Comparison of ENCODE assay signal across 8 cellular contexts in the genomic region with DNA sequence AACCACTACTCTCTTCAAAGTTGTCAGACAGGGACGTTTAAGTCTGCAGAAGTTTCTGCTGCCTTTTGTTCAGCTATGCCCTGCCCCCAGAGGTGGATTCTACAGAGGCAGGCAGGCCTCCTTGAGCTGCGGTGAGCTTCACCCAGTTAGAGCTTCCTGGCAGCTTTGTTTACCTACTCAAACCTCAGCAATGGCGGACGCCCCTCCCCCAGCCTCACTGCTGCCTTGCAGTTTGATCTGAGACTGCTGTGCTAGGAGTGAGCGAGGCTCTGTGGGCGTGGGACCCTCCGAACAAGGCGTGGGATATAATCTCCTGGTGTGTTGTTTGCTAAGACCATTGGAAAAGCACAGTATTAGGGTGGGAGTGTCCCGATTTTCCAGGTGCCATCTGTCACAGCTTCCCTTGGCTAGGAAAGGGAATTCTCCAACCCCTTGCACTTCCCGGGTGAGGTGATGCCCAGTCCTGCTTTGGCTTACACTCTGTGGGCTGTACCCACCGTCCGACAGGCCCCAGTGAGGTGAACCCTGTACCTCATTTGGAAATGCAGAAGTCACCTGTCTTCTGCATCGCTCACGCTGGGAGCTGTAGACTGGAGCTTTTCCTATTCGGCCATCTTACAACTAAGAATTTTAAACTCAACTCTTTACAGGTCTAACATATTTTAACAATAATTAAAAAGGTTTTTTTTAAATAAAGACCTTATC. TPM values are rescaled to one million over a fixed set of nuclear protein-coding genes. Genes with fewer than 3 reads are reported as not detected.
DNase-seq lines count a peak whose midpoint lies in the region; ATAC-seq, FAIRE-seq and TF ChIP-seq lines count a peak whose summit lies in the region.
"Not testable (repeated sequence)": the region's sequence is repeated elsewhere in the genome, so short reads cannot be mapped to it uniquely, and the experiment has no call there.

No MANE protein-coding gene starts in this region.

- CTCF ChIA-PET in activated CD4-positive, alpha-beta T cell treated with anti-CD3 and anti-CD28 coated beads, Interleukin-2, amount 10 ng/mL, durations not matched to agents 7 days and 5 days (lab: Charles Lee) = interaction anchor here (0.9 to 2.3 kb wide), 8 partner anchors 10 to 295 kb away, joined by 3 to 7 read pairs (median 4); a partner anchor contains a TSS

- peak; percentile 67 for DNase-seq in T follicular helper cell (ENCODE audit: low read depth)
- peak; percentile 84 for DNase-seq in activated CD4-positive, alpha-beta T cell treated with anti-CD3 and anti-CD28 coated beads, Interleukin-2, amount 10 ng/mL, durations not matched to agents 7 days and 5 days
- DNase-seq in activated T-cell treated with anti-CD3 and anti-CD28 coated beads, Interleukin-2, amount 50 U/mL, for 4 hours = peak; percentile 51
- peak; percentile 63 for DNase-seq in activated naive CD4-positive, alpha-beta T cell treated with anti-CD3 and anti-CD28 coated beads, Interleukin-2, amount 50 U/mL, for 16 hours
- peak; percentile 42 for DNase-seq in left ventricle myocardium superior
- DNase-seq in small intestine = peak; percentile 25
- DNase-seq in stimulated activated CD8-positive, alpha-beta memory T cell treated with anti-CD3 and anti-CD28 coated beads, Interleukin-12 subunit alpha, Interleukin-12 subunit beta, amount 100 ng/mL, for 1 hour (ENCODE audit: low read depth) = peak; percentile 41
- peak; percentile 49 for DNase-seq in stomach

- peaks cover 62% of the 10 kb centered on the region for H3K9me3 Mint-ChIP-seq in activated CD4-positive, alpha-beta T cell treated with anti-CD3 and anti-CD28 coated beads, Interleukin-2, amount 10 ng/mL, durations not matched to agents 7 days and 5 days
- peaks cover 46% of the 10 kb centered on the region for H3K9me3 Mint-ChIP-seq in activated T-cell treated with anti-CD3 and anti-CD28 coated beads, Interleukin-2, amount 50 U/mL, for 4 hours

- H3K27me3 ChIP-seq in small intestine (ENCODE audit: control insufficient read depth in 2 of 2, insufficient read depth in 2 of 2, low read length in 2 of 2); stomach: not testable (repeated sequence)

- not testable (repeated sequence) for TF ChIP-seq CTCF in stomach (IDR thresholded peaks at IDR 0.05)

- POLR2A ChIA-PET in activated CD4-positive, alpha-beta T cell treated with anti-CD3 and anti-CD28 coated beads, Interleukin-2, amount 10 ng/mL, durations not matched to agents 7 days and 5 days (lab: Charles Lee) = not testable (repeated sequence)

- H3K27ac ChIP-seq in small intestine (ENCODE audit: low read depth in 1 of 2, low read length in 1 of 2); stomach: not testable (repeated sequence)

- H3K4me3 ChIP-seq in small intestine (ENCODE audit: low read depth in 1 of 2, low read length in 2 of 2); stomach: not testable (repeated sequence)

- peaks cover 83% of the 10 kb centered on the region for H3K36me3 Mint-ChIP-seq in activated CD4-positive, alpha-beta T cell treated with anti-CD3 and anti-CD28 coated beads, Interleukin-2, amount 10 ng/mL, durations not matched to agents 7 days and 5 days (ENCODE audit: low read depth)
- peaks cover 47% of the 10 kb centered on the region for H3K36me3 Mint-ChIP-seq in activated T-cell treated with anti-CD3 and anti-CD28 coated beads, Interleukin-2, amount 50 U/mL, for 4 hours (ENCODE audit: insufficient read depth)

- intact Hi-C loops in left ventricle myocardium superior (cut with micrococcal nuclease); stomach (cut with DNase I; ENCODE audit: low total_unique reads): not testable (repeated sequence)

- FAIRE-seq in small intestine (lab: Jason Lieb, UNC) = not testable (repeated sequence)

- TF ChIP-seq POLR2A in stomach (IDR thresholded peaks at IDR 0.05) = not testable (repeated sequence)

- WGBS in small intestine, 3 donors = 82 to 90% (median 87%) methylated on average over 15 of the region's 15 CpGs
- 85 to 89% (median 88%) methylated on average over 14 to 15 of the region's 15 CpGs for WGBS in stomach, 5 donors

- peak overlapping the region; percentile 88 for H3K27ac Mint-ChIP-seq in activated CD4-positive, alpha-beta T cell treated with anti-CD3 and anti-CD28 coated beads, Interleukin-2, amount 10 ng/mL, durations not matched to agents 7 days and 5 days

- not testable (repeated sequence) for H3K36me3 ChIP-seq in small intestine (ENCODE audit: control insufficient read depth in 2 of 2, insufficient read depth in 2 of 2, low read length in 2 of 2); stomach

- not testable (repeated sequence) for H3K27me3 Mint-ChIP-seq in activated CD4-positive, alpha-beta T cell treated with anti-CD3 and anti-CD28 coated beads, Interleukin-2, amount 10 ng/mL, durations not matched to agents 7 days and 5 days; activated T-cell treated with anti-CD3 and anti-CD28 coated beads, Interleukin-2, amount 50 U/mL, for 4 hours (ENCODE audit: low read depth)

- not testable (repeated sequence) for ATAC-seq in activated T-cell treated with anti-CD3 and anti-CD28 coated beads, Interleukin-2, amount 50 U/mL, for 4 hours; left ventricle myocardium superior

- peak overlapping the region; percentile 43 for H3K4me3 Mint-ChIP-seq in activated CD4-positive, alpha-beta T cell treated with anti-CD3 and anti-CD28 coated beads, Interleukin-2, amount 10 ng/mL, durations not matched to agents 7 days and 5 days
- H3K4me3 Mint-ChIP-seq in activated T-cell treated with anti-CD3 and anti-CD28 coated beads, Interleukin-2, amount 50 U/mL, for 4 hours = peak overlapping the region; percentile 69

- not testable (repeated sequence) for TF ChIP-seq EP300 in stomach (IDR thresholded peaks at IDR 0.05)

- not testable (repeated sequence) for H3K4me1 ChIP-seq in small intestine (ENCODE audit: control insufficient read depth in 2 of 2, insufficient read depth in 1 of 2, low read depth in 1 of 2, low read length in 1 of 2); stomach

- peaks cover 54% of the 10 kb centered on the region for H3K4me1 Mint-ChIP-seq in activated CD4-positive, alpha-beta T cell treated with anti-CD3 and anti-CD28 coated beads, Interleukin-2, amount 10 ng/mL, durations not matched to agents 7 days and 5 days
- peaks cover 77% of the 10 kb centered on the region for H3K4me1 Mint-ChIP-seq in activated T-cell treated with anti-CD3 and anti-CD28 coated beads, Interleukin-2, amount 50 U/mL, for 4 hours (ENCODE audit: low read depth)

- H3K9me3 ChIP-seq in small intestine (ENCODE audit: control insufficient read depth, low read depth) = not testable (repeated sequence)
- peaks cover 5 to 22% (median 11%) of the 10 kb centered on the region in 4 donors for H3K9me3 ChIP-seq in stomach

RNA-seq across cellular contexts. Expression of a gene that starts 34.5 kb away (rescaled TPM):
- total RNA-seq in activated CD4-positive, alpha-beta T cell treated with anti-CD3 and anti-CD28 coated beads, Interleukin-2, amount 10 ng/mL, durations not matched to agents 7 days and 5 days = 10 to 100 TPM; 56.6 to 72.1 TPM
- 10 to 100 TPM; 26.4 to 30.8 (median 28.3) TPM for total RNA-seq in activated T-cell treated with anti-CD3 and anti-CD28 coated beads, Interleukin-2, amount 50 U/mL, for 4 hours
- 37.4 TPM for total RNA-seq in left ventricle myocardium superior
- 1 to 10 TPM; 4.7 to 7.9 (median 5.1) TPM for polyA plus RNA-seq in small intestine
- total RNA-seq in stomach = 100 to 1,000 TPM in 2 of 5 donors, 10 to 100 TPM in 3; 39.7 to 198 (median 61.8) TPM
- 1 to 10 TPM; 2.3 to 4.8 (median 2.9) TPM for polyA plus RNA-seq in stomach

Comparison
In these comparisons a context has a peak if more than half of its experiments do, and no peak if none do; other contexts are left out.
1. DNase-seq: peak in every context shown above with its lines; median percentile 84 in activated CD4-positive, alpha-beta T cell treated with anti-CD3 and anti-CD28 coated beads, Interleukin-2, amount 10 ng/mL, durations not matched to agents 7 days and 5 days; 67 in T follicular helper cell; 63 in activated naive CD4-positive, alpha-beta T cell treated with anti-CD3 and anti-CD28 coated beads, Interleukin-2, amount 50 U/mL, for 16 hours; 51 in activated T-cell treated with anti-CD3 and anti-CD28 coated beads, Interleukin-2, amount 50 U/mL, for 4 hours; 49 in stomach; 42 in left ventricle myocardium superior; 41 in stimulated activated CD8-positive, alpha-beta memory T cell treated with anti-CD3 and anti-CD28 coated beads, Interleukin-12 subunit alpha, Interleukin-12 subunit beta, amount 100 ng/mL, for 1 hour; 25 in small intestine.